ENCODE assay signal across 8 cellular contexts in genomic region chr22:17772963-17773605, GRCh38. TPM values are rescaled to one million over a fixed set of nuclear protein-coding genes. Genes with fewer than 3 reads are reported as not detected.
DNase-seq lines count a peak whose midpoint lies in the region; ATAC-seq, FAIRE-seq and TF ChIP-seq lines count a peak whose summit lies in the region.

No MANE protein-coding gene starts in this region.

- H3K79me2 ChIP-seq in PC-9 (ENCODE audit: low read depth) = peaks cover 44% of the 10 kb centered on the region
- H3K79me2 ChIP-seq in endothelial cell of umbilical vein (ENCODE audit: control insufficient read depth, insufficient read depth, low read length) = peaks cover 35% of the 10 kb centered on the region
- peaks cover 5% of the 10 kb centered on the region for H3K79me2 ChIP-seq in neural cell (replicated peaks; ENCODE audit: insufficient read depth, low read length)

- H3K27ac ChIP-seq in PC-9 = peak overlapping the region; percentile 21; the same call in 1 of the 2 replicates
- H3K27ac ChIP-seq in endothelial cell of umbilical vein (ENCODE audit: insufficient read depth, low read depth, low read length) = no peak overlapping the region
- peak overlapping the region; percentile 62 for H3K27ac ChIP-seq in neural cell (ENCODE audit: low read length)

- CTCF ChIA-PET in PC-9 (lab: Charles Lee) (interaction anchor here (0.9 to 1.0 kb wide), 2 partner anchors 9 to 13 kb away, joined by 3 read pairs; no protein-coding TSS in a partner anchor), endothelial cell of umbilical vein (lab: Charles Lee) (interaction anchor here (0.6 to 2.0 kb wide), 8 partner anchors 13 to 305 kb away, joined by 3 to 9 read pairs (median 4); partner anchors contain the start of gene PEX26)

- POLR2A ChIA-PET in PC-9 (lab: Charles Lee; ENCODE audit: unreplicated experiment) (no interaction called here), endothelial cell of umbilical vein (lab: Charles Lee) (no interaction called here)

- no peaks in the 10 kb centered on the region for H3K9me3 ChIP-seq in PC-9 (ENCODE audit: insufficient read depth, low read depth)
- no peaks in the 10 kb centered on the region for H3K9me3 ChIP-seq in endothelial cell of umbilical vein (replicated peaks; ENCODE audit: control insufficient read depth, insufficient read depth, low read length)
- H3K9me3 ChIP-seq in neural cell (ENCODE audit: low read length) = no peaks in the 10 kb centered on the region

- H2AFZ ChIP-seq in PC-9 (no peak overlapping the region), endothelial cell of umbilical vein (ENCODE audit: low read depth, low read length) (no peak overlapping the region), neural cell (ENCODE audit: low read depth, low read length) (peak overlapping the region; percentile 28)

- H3K27me3 ChIP-seq in PC-9 (ENCODE audit: insufficient read depth, low read depth) (no peaks in the 10 kb centered on the region), endothelial cell of umbilical vein (ENCODE audit: control insufficient read depth in 2 of 2, insufficient read depth in 2 of 2, low read length in 2 of 2) (no peaks in the 10 kb centered on the region), neural cell (ENCODE audit: insufficient read depth, low read depth, low read length) (no peaks in the 10 kb centered on the region)

- peak overlapping the region; percentile 86 for H3K4me2 ChIP-seq in PC-9
- H3K4me2 ChIP-seq in endothelial cell of umbilical vein (ENCODE audit: insufficient read depth, low read length) = peak overlapping the region; percentile 68
- peak overlapping the region; percentile 46 for H3K4me2 ChIP-seq in neural cell (ENCODE audit: low read length)

- no peak for TF ChIP-seq RAD21 in neural cell (conservative IDR thresholded peaks at IDR 0.05)

- ATAC-seq in GM21381 (IDR thresholded peaks at IDR 0.05; ENCODE audit: unreplicated experiment) (no peak), HG03095 (IDR thresholded peaks at IDR 0.05; ENCODE audit: unreplicated experiment) (no peak)

- peak; percentile 64 for DNase-seq in GM03348 (ENCODE audit: low spot score)
- peak; percentile 56 to 73 for DNase-seq in PC-9
- no peak for DNase-seq in endothelial cell of umbilical vein (ENCODE audit: low read depth, low spot score)
- DNase-seq in NCI-H128 (lab: John Stamatoyannopoulos, UW; ENCODE audit: unreplicated experiment) = no peak
- DNase-seq in NCI-H1105 treated with DMSO at 0.1 percent for 48 hours (lab: John Stamatoyannopoulos, UW) = no peak

- no peak for FAIRE-seq in endothelial cell of umbilical vein (lab: Jason Lieb, UNC)

- H3K9me1 ChIP-seq in endothelial cell of umbilical vein (replicated peaks; ENCODE audit: control insufficient read depth, extremely low read depth, insufficient read depth, low read length) = no peaks in the 10 kb centered on the region

- H3K9ac ChIP-seq in endothelial cell of umbilical vein (replicated peaks; ENCODE audit: extremely low read depth, insufficient read depth, low read length) (peak overlapping the region; percentile 81), neural cell (ENCODE audit: low read length) (peak overlapping the region; percentile 77)

- dilution Hi-C loops in endothelial cell of umbilical vein (cut with MboI; ENCODE audit: extremely low pct_ligation_motif_present, low sequenced_read_pairs) = no loop called here

- H3K4me3 ChIP-seq in PC-9 (peak overlapping the region; percentile 74), endothelial cell of umbilical vein (replicated peaks in 1 of 3; ENCODE audit: insufficient read depth in 1 of 3, low read depth in 1 of 3, low read length in 3 of 3) (peak overlapping the region; percentile 52 to 72 (median 59)), neural cell (ENCODE audit: low read length) (peak overlapping the region; percentile 70)

- no peak for TF ChIP-seq POLR2A in endothelial cell of umbilical vein (IDR thresholded peaks at IDR 0.05; ENCODE audit: low read depth, low read length)

- H3F3A ChIP-seq in PC-9 (ENCODE audit: insufficient read depth, low read depth) (no peaks in the 10 kb centered on the region), neural cell (ENCODE audit: insufficient read depth, low read length, poor library complexity, severe bottlenecking) (no peaks in the 10 kb centered on the region)

- BruUV-seq in PC-9 (replicated peaks; lab: Mats Ljungman, UMichigan) (TSS peak; percentile 31), endothelial cell of umbilical vein (replicated peaks; lab: Mats Ljungman, UMichigan) (TSS peak; percentile 27)

- H3K4me1 ChIP-seq in PC-9 (replicated peaks; ENCODE audit: insufficient read depth) (peaks cover 14% of the 10 kb centered on the region), endothelial cell of umbilical vein (ENCODE audit: control insufficient read depth, extremely low read depth, insufficient read depth, low read length) (peaks cover 13% of the 10 kb centered on the region)

- H4K20me1 ChIP-seq in PC-9 (ENCODE audit: insufficient read depth) (peaks cover 26% of the 10 kb centered on the region), endothelial cell of umbilical vein (replicated peaks; ENCODE audit: control insufficient read depth, extremely low read depth, insufficient read depth, low read length) (no peaks in the 10 kb centered on the region), neural cell (ENCODE audit: insufficient read depth) (no peaks in the 10 kb centered on the region)

- H3K36me3 ChIP-seq in PC-9 (ENCODE audit: low read depth) (no peaks in the 10 kb centered on the region), endothelial cell of umbilical vein (ENCODE audit: control insufficient read depth in 2 of 2, extremely low read depth in 1 of 2, insufficient read depth in 2 of 2, low read length in 2 of 2) (no peaks in the 10 kb centered on the region), neural cell (ENCODE audit: insufficient read depth, low read length) (no peaks in the 10 kb centered on the region)

- no peak for TF ChIP-seq CTCF in PC-9 (conservative IDR thresholded peaks at IDR 0.05)
- no peak for TF ChIP-seq CTCF in endothelial cell of umbilical vein (IDR thresholded peaks at IDR 0.05; ENCODE audit: extremely low read depth in 1 of 2, insufficient read depth in 1 of 2, low read depth in 1 of 2, low read length in 2 of 2)
- no peak for TF ChIP-seq CTCF in neural cell (IDR thresholded peaks at IDR 0.05; ENCODE audit: poor library complexity, severe bottlenecking)

- no peak for TF ChIP-seq EP300 in neural cell (conservative IDR thresholded peaks at IDR 0.05; ENCODE audit: poor library complexity, severe bottlenecking)

- H3K9me2 ChIP-seq in PC-9 (ENCODE audit: insufficient read depth) = no peaks in the 10 kb centered on the region
- H3K9me2 ChIP-seq in neural cell (ENCODE audit: insufficient read depth, low read length) = no peaks in the 10 kb centered on the region

- intact Hi-C loops in PC-9 (cut with micrococcal nuclease; ENCODE audit: unreplicated experiment) = no loop called here
- intact Hi-C loops in endothelial cell of umbilical vein (cut with micrococcal nuclease) = loop anchor here (10.0 kb wide), 1 partner anchor 138 kb away; the partner anchor contains the start of gene BCL2L13

TF ChIP-seq in endothelial cell of umbilical vein, 7 proteins besides CTCF, POLR2A, EP300 and RAD21:
- TF ChIP-seq FOS (IDR thresholded peaks at IDR 0.05; ENCODE audit: borderline replicate concordance, insufficient read depth, low read length) (no peak), EZH2 (IDR thresholded peaks at IDR 0.05; ENCODE audit: borderline replicate concordance, low read depth, low read length, severe bottlenecking) (no peak), POLR2AphosphoS5 (IDR thresholded peaks at IDR 0.05; ENCODE audit: insufficient read depth, low read depth, low read length) (no peak), JUN (IDR thresholded peaks at IDR 0.05; ENCODE audit: borderline replicate concordance, insufficient read depth, insufficient read length, low read depth) (no peak)

TF ChIP-seq in neural cell, 6 proteins besides CTCF, POLR2A, EP300 and RAD21 (continues in another document):
- TF ChIP-seq TAF1 (IDR thresholded peaks at IDR 0.05; ENCODE audit: low read depth) = no peak
- no peak for TF ChIP-seq REST (IDR thresholded peaks at IDR 0.05; ENCODE audit: borderline replicate concordance)
- TF ChIP-seq MXI1 (conservative IDR thresholded peaks at IDR 0.05; ENCODE audit: poor library complexity, severe bottlenecking) = no peak
- TF ChIP-seq POLR2AphosphoS5 (IDR thresholded peaks at IDR 0.05) = no peak
- no peak for TF ChIP-seq EZH2 (IDR thresholded peaks at IDR 0.05; ENCODE audit: borderline replicate concordance, insufficient read depth, low read length, poor library complexity, severe bottlenecking)

RNA-seq across cellular contexts. Expression of gene BID, which starts 1.2 kb away (rescaled TPM):
- total RNA-seq in PC-9 (2021) (44.4 and 59.0 TPM in 2 replicates), endothelial cell of umbilical vein (39.0 and 48.2 TPM in 2 replicates)
- polyA plus RNA-seq in endothelial cell of umbilical vein (119 and 183 TPM in 2 replicates), neural cell (88.6 and 92.4 TPM in 2 replicates)
- polyA plus RNA-seq in endothelial cell of umbilical vein (2011; cell fraction: cytosol; rRNA removed) = 109 and 130 TPM in 2 replicates
- polyA plus RNA-seq in endothelial cell of umbilical vein (2011; cell fraction: nucleus; rRNA removed) = 50.2 and 53.6 TPM in 2 replicates
- 48.7 and 50.2 TPM in 2 replicates for polyA plus RNA-seq in endothelial cell of umbilical vein (2012)
- polyA minus RNA-seq in endothelial cell of umbilical vein (33.5 and 41.2 TPM in 2 replicates), neural cell (20.7 and 24.3 TPM in 2 replicates)
- 14.5 TPM for polyA minus RNA-seq in endothelial cell of umbilical vein (2011; cell fraction: cytosol; rRNA and poly(A)+ RNA removed)
- 8.9 and 10.2 TPM in 2 replicates for polyA minus RNA-seq in endothelial cell of umbilical vein (2011; cell fraction: nucleus; rRNA and poly(A)+ RNA removed)

Comparison
In these comparisons a context has a peak if more than half of its experiments do, and no peak if none do; other contexts are left out.
1. DNase-seq: peak in GM03348 (single experiment) and PC-9 (2 of 2); none in endothelial cell of umbilical vein (single experiment), NCI-H128 (single experiment) and NCI-H1105 treated with DMSO at 0.1 percent for 48 hours (single experiment).
2. Peak in every context shown above with its lines, with median percentiles within 50 percentile points of each other: H3K4me2 ChIP-seq and H3K4me3 ChIP-seq.